Comparison of ENCODE assay signal across 8 cellular contexts in the genomic region with DNA sequence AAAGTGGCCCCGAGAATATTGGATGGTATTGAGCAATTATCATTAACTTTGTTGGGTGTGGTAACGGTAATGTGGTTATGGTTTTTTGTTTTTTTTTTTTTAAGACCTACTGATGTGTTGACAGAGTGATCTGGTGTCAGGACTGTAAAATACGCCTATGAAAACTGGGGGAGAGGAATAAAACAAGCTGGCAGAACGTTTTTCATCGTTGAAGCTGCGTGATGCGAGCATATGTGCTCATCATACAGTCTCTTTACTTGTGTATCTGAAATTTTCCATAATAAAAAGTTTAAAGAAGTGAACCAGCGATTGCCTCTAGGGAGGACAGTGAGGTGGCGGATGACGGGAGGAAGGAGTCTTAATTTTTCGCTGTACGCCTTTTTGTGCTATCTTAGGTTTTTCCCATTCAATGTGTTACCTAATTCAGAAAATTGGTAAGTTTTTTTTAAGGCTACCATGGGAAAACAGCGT. TPM values are rescaled to one million over a fixed set of nuclear protein-coding genes. Genes with fewer than 3 reads are reported as not detected.
A peak's percentile ranks its signal among the peaks of the same experiment; 100 is the strongest.
DNase-seq lines count a peak whose midpoint lies in the region; TF ChIP-seq lines count a peak whose summit lies in the region.

No MANE protein-coding gene starts in this region.

- intact Hi-C loops in breast epithelium (cut with DNase I; ENCODE audit: low total_unique reads), result no loop called here
- intact Hi-C loops in posterior vena cava (cut with DNase I), result no loop called here

- H3K36me3 ChIP-seq in Loucy (ENCODE audit: insufficient read depth, low read length) (peaks cover 5% of the 10 kb centered on the region), breast epithelium (no peaks in the 10 kb centered on the region)

- no peaks in the 10 kb centered on the region for H3K9me2 ChIP-seq in Loucy (replicated peaks; ENCODE audit: low read depth, low read length)

- peak overlapping the region; percentile 99 for H3K27ac ChIP-seq in breast epithelium

- H4K20me1 ChIP-seq in Loucy (ENCODE audit: insufficient read depth, low read length, poor library complexity, severe bottlenecking), result peaks cover 40% of the 10 kb centered on the region

- peak overlapping the region; percentile 85 for H3K4me2 ChIP-seq in Loucy (ENCODE audit: low read depth, low read length, poor library complexity, severe bottlenecking)

- TF ChIP-seq CTCF in Loucy (conservative IDR thresholded peaks at IDR 0.05; ENCODE audit: low read length), result no peak
- no peak for TF ChIP-seq CTCF in breast epithelium (IDR thresholded peaks at IDR 0.05)

- H3K9me3 ChIP-seq in Loucy (ENCODE audit: insufficient read depth, low read depth, low read length), result no peaks in the 10 kb centered on the region
- no peaks in the 10 kb centered on the region for H3K9me3 ChIP-seq in breast epithelium
- H3K9me3 ChIP-seq in mononuclear cell (ENCODE audit: low read depth, low read length), result no peaks in the 10 kb centered on the region

- peak overlapping the region; percentile 83 for H2AFZ ChIP-seq in Loucy (ENCODE audit: low read length)

- H3K9ac ChIP-seq in Loucy (ENCODE audit: low read depth, low read length, poor library complexity, severe bottlenecking), result peak overlapping the region; percentile 92

- TF ChIP-seq POLR2A in breast epithelium (IDR thresholded peaks at IDR 0.05), result no peak

- H3K4me1 ChIP-seq in Loucy (ENCODE audit: insufficient read depth, low read length, poor library complexity, severe bottlenecking) (peaks cover 44% of the 10 kb centered on the region), breast epithelium (peaks cover 0 to 21% of the 10 kb centered on the region in 2 donors), mononuclear cell (ENCODE audit: insufficient read depth, low read length) (peaks cover 27% of the 10 kb centered on the region)

- H3K4me3 ChIP-seq in Loucy (ENCODE audit: low read length, poor library complexity, severe bottlenecking) (peak overlapping the region; percentile 75), breast epithelium (peak overlapping the region; percentile 96 to 98 (median 97)), mononuclear cell (ENCODE audit: low read length) (peak overlapping the region; percentile 90)

- no peaks in the 10 kb centered on the region for H3F3A ChIP-seq in Loucy (ENCODE audit: low read depth)

- H3K27me3 ChIP-seq in Loucy (ENCODE audit: insufficient read depth, low read length, poor library complexity, severe bottlenecking) (peaks cover 4% of the 10 kb centered on the region), breast epithelium (no peaks in the 10 kb centered on the region), mononuclear cell (ENCODE audit: insufficient read depth, low read length) (no peaks in the 10 kb centered on the region)

- peaks cover 67% of the 10 kb centered on the region for H3K79me2 ChIP-seq in Loucy (ENCODE audit: insufficient read depth, low read length)

- DNase-seq in ELR (ENCODE audit: low read depth), result peak; percentile 39
- DNase-seq in breast epithelium (ENCODE audit: low spot score in 2 of 2), result no peak
- no peak for DNase-seq in hippocampal formation (lab: John Stamatoyannopoulos, UW)
- DNase-seq in HT-29 (ENCODE audit: low spot score), result no peak
- no peak for DNase-seq in H4 (ENCODE audit: low spot score)
- no peak for DNase-seq in posterior vena cava (ENCODE audit: low spot score)

RNA-seq across cellular contexts. Expression of a gene that starts 0.8 kb away (rescaled TPM):
- total RNA-seq in breast epithelium, result 10 to 100 TPM; 39.8 to 65.0 (median 49.5) TPM
- 72.5 TPM for total RNA-seq in mononuclear cell
- total RNA-seq in HT-29 (2014; rRNA removed; shearing (Covaris generic)), result 20.8 and 23.5 TPM in 2 replicates
- 17.3 and 23.8 TPM in 2 replicates for total RNA-seq in H4 (2014; rRNA removed; shearing (Covaris generic))
- 10 to 100 TPM; 28.1 to 30.2 TPM for total RNA-seq in posterior vena cava
